1 cellular context compared by ENCODE assay signal in the genomic region with DNA sequence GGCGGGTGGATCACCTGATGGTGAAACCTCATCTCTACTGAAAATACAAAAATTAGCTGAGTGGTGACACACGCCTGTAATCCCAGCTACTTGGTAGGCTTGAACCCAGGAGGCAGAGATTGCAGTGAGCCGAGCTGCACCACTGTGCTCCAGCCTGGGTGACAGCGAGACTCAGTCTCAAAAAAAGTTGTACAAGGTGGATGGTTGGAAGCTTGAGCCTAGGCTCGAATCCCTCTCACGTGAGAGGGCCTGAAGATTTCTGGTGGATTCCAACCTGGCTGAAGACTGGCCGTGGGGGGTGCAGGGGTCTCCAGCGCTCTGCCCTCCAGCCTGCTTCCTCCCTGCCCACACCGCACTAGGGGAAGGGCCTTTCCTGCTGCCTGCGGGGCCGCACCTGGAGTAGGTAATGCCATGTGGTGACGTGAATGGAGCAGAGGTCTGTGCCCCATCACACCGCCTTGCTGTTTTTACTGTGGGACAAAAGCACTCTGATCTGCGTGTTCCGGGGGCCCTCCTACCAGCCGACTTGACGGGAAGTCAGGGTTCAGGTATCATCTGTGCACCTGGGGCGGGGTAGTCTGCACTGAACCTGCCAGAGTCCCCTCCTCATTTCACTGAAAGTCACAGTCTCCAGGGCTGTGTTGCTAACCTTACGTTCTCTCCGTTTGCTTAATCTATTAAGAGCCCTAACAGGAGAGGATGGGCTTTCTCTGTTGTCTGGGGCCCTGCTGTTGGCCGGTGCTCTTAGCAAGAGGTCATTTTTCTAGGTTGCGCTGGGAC.
A peak's percentile ranks its signal among the peaks of the same experiment; 100 is the strongest.
TF ChIP-seq lines count a peak whose summit lies in the region.

No MANE protein-coding gene starts in this region.

TF ChIP-seq in HepG2, 621 proteins besides CTCF, POLR2A, EP300 and RAD21 (continued from another document):
- TF ChIP-seq, protein P1, sequence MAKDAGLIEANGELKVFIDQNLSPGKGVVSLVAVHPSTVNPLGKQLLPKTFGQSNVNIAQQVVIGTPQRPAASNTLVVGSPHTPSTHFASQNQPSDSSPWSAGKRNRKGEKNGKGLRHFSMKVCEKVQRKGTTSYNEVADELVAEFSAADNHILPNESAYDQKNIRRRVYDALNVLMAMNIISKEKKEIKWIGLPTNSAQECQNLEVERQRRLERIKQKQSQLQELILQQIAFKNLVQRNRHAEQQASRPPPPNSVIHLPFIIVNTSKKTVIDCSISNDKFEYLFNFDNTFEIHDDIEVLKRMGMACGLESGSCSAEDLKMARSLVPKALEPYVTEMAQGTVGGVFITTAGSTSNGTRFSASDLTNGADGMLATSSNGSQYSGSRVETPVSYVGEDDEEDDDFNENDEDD (CRISPR knock-in tag; IDR thresholded peaks at IDR 0.05; ENCODE audit: borderline replicate concordance), result no peak
- TF ChIP-seq STAG1 (CRISPR knock-in tag; IDR thresholded peaks at IDR 0.05) (no peak), ZNF589 (CRISPR knock-in tag; conservative IDR thresholded peaks at IDR 0.05) (no peak), ZFP1 (CRISPR knock-in tag; IDR thresholded peaks at IDR 0.05) (no peak), ZNF562 (CRISPR knock-in tag; IDR thresholded peaks at IDR 0.05; ENCODE audit: borderline replicate concordance) (no peak), CC2D1A (CRISPR knock-in tag; IDR thresholded peaks at IDR 0.05) (no peak), ZNF891 (CRISPR knock-in tag; IDR thresholded peaks at IDR 0.05) (peak; percentile 41; the same call in 1 of the 2 replicates), ZFP82 (CRISPR knock-in tag; IDR thresholded peaks at IDR 0.05; ENCODE audit: borderline replicate concordance) (no peak), PHF20 (CRISPR knock-in tag; IDR thresholded peaks at IDR 0.05) (no peak), HNRNPK (IDR thresholded peaks at IDR 0.05; ENCODE audit: low read depth, low read length, poor library complexity, severe bottlenecking) (no peak), FOXK1 (CRISPR knock-in tag; IDR thresholded peaks at IDR 0.05; ENCODE audit: borderline replicate concordance, low read depth) (no peak), ZMYM3 (CRISPR knock-in tag; IDR thresholded peaks at IDR 0.05) (no peak), ZNF775 (CRISPR knock-in tag; IDR thresholded peaks at IDR 0.05; ENCODE audit: borderline replicate concordance) (0 out of 2 replicates have a peak, but pooled peaks have one; percentile 80), ZNF777 (CRISPR knock-in tag; IDR thresholded peaks at IDR 0.05) (no peak), NFATC3 (CRISPR knock-in tag; IDR thresholded peaks at IDR 0.05) (no peak), BRD4 (CRISPR knock-in tag; IDR thresholded peaks at IDR 0.05) (peak; percentile 59; the same call in 1 of the 2 replicates)
- TF ChIP-seq, protein P2, sequence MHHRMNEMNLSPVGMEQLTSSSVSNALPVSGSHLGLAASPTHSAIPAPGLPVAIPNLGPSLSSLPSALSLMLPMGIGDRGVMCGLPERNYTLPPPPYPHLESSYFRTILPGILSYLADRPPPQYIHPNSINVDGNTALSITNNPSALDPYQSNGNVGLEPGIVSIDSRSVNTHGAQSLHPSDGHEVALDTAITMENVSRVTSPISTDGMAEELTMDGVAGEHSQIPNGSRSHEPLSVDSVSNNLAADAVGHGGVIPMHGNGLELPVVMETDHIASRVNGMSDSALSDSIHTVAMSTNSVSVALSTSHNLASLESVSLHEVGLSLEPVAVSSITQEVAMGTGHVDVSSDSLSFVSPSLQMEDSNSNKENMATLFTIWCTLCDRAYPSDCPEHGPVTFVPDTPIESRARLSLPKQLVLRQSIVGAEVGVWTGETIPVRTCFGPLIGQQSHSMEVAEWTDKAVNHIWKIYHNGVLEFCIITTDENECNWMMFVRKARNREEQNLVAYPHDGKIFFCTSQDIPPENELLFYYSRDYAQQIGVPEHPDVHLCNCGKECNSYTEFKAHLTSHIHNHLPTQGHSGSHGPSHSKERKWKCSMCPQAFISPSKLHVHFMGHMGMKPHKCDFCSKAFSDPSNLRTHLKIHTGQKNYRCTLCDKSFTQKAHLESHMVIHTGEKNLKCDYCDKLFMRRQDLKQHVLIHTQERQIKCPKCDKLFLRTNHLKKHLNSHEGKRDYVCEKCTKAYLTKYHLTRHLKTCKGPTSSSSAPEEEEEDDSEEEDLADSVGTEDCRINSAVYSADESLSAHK (CRISPR knock-in tag; IDR thresholded peaks at IDR 0.05; ENCODE audit: borderline replicate concordance), result no peak
- TF ChIP-seq, protein P3, sequence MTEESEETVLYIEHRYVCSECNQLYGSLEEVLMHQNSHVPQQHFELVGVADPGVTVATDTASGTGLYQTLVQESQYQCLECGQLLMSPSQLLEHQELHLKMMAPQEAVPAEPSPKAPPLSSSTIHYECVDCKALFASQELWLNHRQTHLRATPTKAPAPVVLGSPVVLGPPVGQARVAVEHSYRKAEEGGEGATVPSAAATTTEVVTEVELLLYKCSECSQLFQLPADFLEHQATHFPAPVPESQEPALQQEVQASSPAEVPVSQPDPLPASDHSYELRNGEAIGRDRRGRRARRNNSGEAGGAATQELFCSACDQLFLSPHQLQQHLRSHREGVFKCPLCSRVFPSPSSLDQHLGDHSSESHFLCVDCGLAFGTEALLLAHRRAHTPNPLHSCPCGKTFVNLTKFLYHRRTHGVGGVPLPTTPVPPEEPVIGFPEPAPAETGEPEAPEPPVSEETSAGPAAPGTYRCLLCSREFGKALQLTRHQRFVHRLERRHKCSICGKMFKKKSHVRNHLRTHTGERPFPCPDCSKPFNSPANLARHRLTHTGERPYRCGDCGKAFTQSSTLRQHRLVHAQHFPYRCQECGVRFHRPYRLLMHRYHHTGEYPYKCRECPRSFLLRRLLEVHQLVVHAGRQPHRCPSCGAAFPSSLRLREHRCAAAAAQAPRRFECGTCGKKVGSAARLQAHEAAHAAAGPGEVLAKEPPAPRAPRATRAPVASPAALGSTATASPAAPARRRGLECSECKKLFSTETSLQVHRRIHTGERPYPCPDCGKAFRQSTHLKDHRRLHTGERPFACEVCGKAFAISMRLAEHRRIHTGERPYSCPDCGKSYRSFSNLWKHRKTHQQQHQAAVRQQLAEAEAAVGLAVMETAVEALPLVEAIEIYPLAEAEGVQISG (CRISPR knock-in tag; IDR thresholded peaks at IDR 0.05), result no peak
- TF ChIP-seq, protein P4, sequence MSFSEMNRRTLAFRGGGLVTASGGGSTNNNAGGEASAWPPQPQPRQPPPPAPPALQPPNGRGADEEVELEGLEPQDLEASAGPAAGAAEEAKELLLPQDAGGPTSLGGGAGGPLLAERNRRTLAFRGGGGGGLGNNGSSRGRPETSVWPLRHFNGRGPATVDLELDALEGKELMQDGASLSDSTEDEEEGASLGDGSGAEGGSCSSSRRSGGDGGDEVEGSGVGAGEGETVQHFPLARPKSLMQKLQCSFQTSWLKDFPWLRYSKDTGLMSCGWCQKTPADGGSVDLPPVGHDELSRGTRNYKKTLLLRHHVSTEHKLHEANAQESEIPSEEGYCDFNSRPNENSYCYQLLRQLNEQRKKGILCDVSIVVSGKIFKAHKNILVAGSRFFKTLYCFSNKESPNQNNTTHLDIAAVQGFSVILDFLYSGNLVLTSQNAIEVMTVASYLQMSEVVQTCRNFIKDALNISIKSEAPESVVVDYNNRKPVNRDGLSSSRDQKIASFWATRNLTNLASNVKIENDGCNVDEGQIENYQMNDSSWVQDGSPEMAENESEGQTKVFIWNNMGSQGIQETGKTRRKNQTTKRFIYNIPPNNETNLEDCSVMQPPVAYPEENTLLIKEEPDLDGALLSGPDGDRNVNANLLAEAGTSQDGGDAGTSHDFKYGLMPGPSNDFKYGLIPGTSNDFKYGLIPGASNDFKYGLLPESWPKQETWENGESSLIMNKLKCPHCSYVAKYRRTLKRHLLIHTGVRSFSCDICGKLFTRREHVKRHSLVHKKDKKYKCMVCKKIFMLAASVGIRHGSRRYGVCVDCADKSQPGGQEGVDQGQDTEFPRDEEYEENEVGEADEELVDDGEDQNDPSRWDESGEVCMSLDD (CRISPR knock-in tag; IDR thresholded peaks at IDR 0.05; ENCODE audit: borderline replicate concordance), result no peak
- TF ChIP-seq, protein P5, sequence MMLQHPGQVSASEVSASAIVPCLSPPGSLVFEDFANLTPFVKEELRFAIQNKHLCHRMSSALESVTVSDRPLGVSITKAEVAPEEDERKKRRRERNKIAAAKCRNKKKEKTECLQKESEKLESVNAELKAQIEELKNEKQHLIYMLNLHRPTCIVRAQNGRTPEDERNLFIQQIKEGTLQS (CRISPR knock-in tag; IDR thresholded peaks at IDR 0.05), result no peak
- TF ChIP-seq, protein P6, sequence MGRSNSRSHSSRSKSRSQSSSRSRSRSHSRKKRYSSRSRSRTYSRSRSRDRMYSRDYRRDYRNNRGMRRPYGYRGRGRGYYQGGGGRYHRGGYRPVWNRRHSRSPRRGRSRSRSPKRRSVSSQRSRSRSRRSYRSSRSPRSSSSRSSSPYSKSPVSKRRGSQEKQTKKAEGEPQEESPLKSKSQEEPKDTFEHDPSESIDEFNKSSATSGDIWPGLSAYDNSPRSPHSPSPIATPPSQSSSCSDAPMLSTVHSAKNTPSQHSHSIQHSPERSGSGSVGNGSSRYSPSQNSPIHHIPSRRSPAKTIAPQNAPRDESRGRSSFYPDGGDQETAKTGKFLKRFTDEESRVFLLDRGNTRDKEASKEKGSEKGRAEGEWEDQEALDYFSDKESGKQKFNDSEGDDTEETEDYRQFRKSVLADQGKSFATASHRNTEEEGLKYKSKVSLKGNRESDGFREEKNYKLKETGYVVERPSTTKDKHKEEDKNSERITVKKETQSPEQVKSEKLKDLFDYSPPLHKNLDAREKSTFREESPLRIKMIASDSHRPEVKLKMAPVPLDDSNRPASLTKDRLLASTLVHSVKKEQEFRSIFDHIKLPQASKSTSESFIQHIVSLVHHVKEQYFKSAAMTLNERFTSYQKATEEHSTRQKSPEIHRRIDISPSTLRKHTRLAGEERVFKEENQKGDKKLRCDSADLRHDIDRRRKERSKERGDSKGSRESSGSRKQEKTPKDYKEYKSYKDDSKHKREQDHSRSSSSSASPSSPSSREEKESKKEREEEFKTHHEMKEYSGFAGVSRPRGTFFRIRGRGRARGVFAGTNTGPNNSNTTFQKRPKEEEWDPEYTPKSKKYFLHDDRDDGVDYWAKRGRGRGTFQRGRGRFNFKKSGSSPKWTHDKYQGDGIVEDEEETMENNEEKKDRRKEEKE (IDR thresholded peaks at IDR 0.05), result no peak
